Comparison of ENCODE assay signal across 29 cellular contexts in the genomic region with DNA sequence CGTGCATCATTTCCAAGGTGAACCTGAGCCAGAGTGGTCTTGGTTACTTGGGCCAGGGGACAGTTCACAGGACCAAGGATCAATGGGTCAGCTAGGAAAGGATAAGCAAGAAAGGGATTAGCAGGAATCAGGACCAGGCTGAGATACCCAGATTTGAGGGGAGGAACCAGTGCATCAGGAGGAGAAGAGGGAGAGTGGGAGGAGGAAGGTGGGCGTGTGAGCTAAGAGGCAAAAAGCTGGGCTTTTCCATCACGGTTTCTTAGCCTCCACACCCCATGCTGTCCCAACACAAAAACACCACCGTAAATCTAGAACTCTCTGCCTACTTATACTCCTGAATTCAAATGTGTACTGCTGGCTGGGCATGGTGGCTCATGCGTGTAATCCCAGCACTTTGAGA. TPM values are rescaled to one million over a fixed set of nuclear protein-coding genes. Genes with fewer than 3 reads are reported as not detected.
"Had no signal": no experiment of that assay in that cellular context is flagged by ENCODE, and none has a peak within 500 bp of the region (broad histone marks: within the 10 kb centered on the region; RNA-seq: fewer than 3 reads in every experiment).

No MANE protein-coding gene starts in this region.

- H3K4me3 ChIP-seq: colonic mucosa, coronary artery, dorsolateral prefrontal cortex, esophagus muscularis mucosa, esophagus squamous epithelium, gastrocnemius medialis, gastroesophageal sphincter, heart left ventricle, heart right ventricle had no signal

- H3K27ac ChIP-seq: colonic mucosa, coronary artery, dorsolateral prefrontal cortex, epithelial cell of prostate, esophagus muscularis mucosa, esophagus squamous epithelium, foreskin keratinocyte, gastrocnemius medialis, gastroesophageal sphincter, heart left ventricle, heart right ventricle had no signal

- H3K4me3 Mint-ChIP-seq: dendritic cell treated with granulocyte-macrophage colony-stimulating factor and Interleukin-4, amounts not matched to agents 40 ng/mL and 50 ng/mL, for 4 days; effector memory CD8-positive, alpha-beta T cell; endodermal cell had no signal

- H3K27ac Mint-ChIP-seq: dendritic cell treated with granulocyte-macrophage colony-stimulating factor and Interleukin-4, amounts not matched to agents 40 ng/mL and 50 ng/mL, for 4 days; endodermal cell had no signal

- DNase-seq: colonic mucosa; cortex of kidney; dermis blood vessel endothelial cell; dorsolateral prefrontal cortex; effector CD4-positive, alpha-beta T cell; effector CD8-positive, alpha-beta T cell; effector memory CD4-positive, alpha-beta T cell; effector memory CD8-positive, alpha-beta T cell; endodermal cell; erythroblast; esophagus squamous epithelium; foreskin fibroblast; foreskin keratinocyte; foreskin melanocyte; gastrocnemius medialis; glutamatergic neuron; head of caudate nucleus; heart left ventricle; heart right ventricle had no signal

- H3K4me1 ChIP-seq: colonic mucosa, esophagus muscularis mucosa, esophagus squamous epithelium, foreskin keratinocyte, gastroesophageal sphincter, heart left ventricle, heart right ventricle had no signal

- H3K9me3 Mint-ChIP-seq: dendritic cell treated with granulocyte-macrophage colony-stimulating factor and Interleukin-4, amounts not matched to agents 40 ng/mL and 50 ng/mL, for 4 days; endodermal cell had no signal

- H3K9me3 ChIP-seq: colonic mucosa, esophagus muscularis mucosa, esophagus squamous epithelium, gastrocnemius medialis, gastroesophageal sphincter, heart left ventricle had no signal

- H3K36me3 ChIP-seq: colonic mucosa, esophagus muscularis mucosa, esophagus squamous epithelium, gastrocnemius medialis, gastroesophageal sphincter, heart left ventricle, heart right ventricle had no signal

- H3K27me3 Mint-ChIP-seq: dendritic cell treated with granulocyte-macrophage colony-stimulating factor and Interleukin-4, amounts not matched to agents 40 ng/mL and 50 ng/mL, for 4 days; effector memory CD8-positive, alpha-beta T cell had no signal

- FAIRE-seq: colon, endometrium, endothelial cell of umbilical vein, frontal cortex had no signal

- H3K27me3 ChIP-seq: colonic mucosa, esophagus muscularis mucosa, esophagus squamous epithelium, foreskin keratinocyte, gastrocnemius medialis, gastroesophageal sphincter, heart left ventricle, heart right ventricle had no signal

RNA-seq across cellular contexts. Expression of gene EYA4, which starts 27.5 kb away (rescaled TPM):
- total RNA-seq: endothelial cell of umbilical vein, epithelial cell of proximal tubule, foreskin keratinocyte had no signal
- polyA plus RNA-seq: endothelial cell of umbilical vein, foreskin keratinocyte had no signal
